ENCODE assay signal across 22 cellular contexts in the genomic region with DNA sequence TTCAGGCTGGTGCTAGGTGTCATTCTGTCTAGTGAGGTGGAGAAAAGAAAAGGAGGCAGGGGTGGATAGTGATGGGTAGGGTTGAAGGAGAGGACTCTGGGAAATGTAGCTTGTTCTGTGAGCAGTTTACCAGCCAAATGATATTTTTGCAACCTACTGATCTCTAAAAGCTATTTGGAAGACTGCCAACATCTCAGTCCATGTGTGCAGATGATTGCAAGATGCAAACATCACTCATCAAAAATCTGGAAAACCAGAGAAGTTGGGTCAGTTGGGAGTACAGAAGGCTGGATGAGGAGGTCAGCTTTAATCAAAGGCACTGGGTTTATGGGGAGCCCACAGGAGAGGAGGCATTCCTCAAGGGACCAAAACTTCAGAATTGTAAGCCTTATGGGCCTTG.
DNase-seq lines count a peak whose midpoint lies in the region; ATAC-seq and TF ChIP-seq lines count a peak whose summit lies in the region.
"Had no signal": no experiment of that assay in that cellular context is flagged by ENCODE, and none has a peak within 500 bp of the region (broad histone marks: within the 10 kb centered on the region; RNA-seq: fewer than 3 reads in every experiment).

No MANE protein-coding gene starts in this region.

- H4K20me1 ChIP-seq in GM23248 (ENCODE audit: insufficient read depth) = no peaks in the 10 kb centered on the region
- H4K20me1 ChIP-seq: BLaER1 had no signal

- in situ Hi-C loops in GM23248 (cut with MboI) = no loop called here

- no peaks in the 10 kb centered on the region for H3K79me2 ChIP-seq in GM23248 (ENCODE audit: insufficient read depth)

- no peaks in the 10 kb centered on the region for H3K9me2 ChIP-seq in GM23248 (ENCODE audit: insufficient read depth)

- no peak for ATAC-seq in HG02852 (IDR thresholded peaks at IDR 0.05; ENCODE audit: unreplicated experiment)
- ATAC-seq: GM23338 had no signal

- DNase-seq in AG10803 (ENCODE audit: low read depth) (peak; percentile 57), GM23248 (peak; percentile 24), choroid plexus epithelial cell (ENCODE audit: low read depth) (peak; percentile 19), iris pigment epithelial cell (ENCODE audit: low read depth) (peak; percentile 11), DMS114 treated with DMSO at 0.1 percent for 48 hours (lab: John Stamatoyannopoulos, UW; ENCODE audit: unreplicated experiment) (no peak)
- no peak for DNase-seq in activated naive CD4-positive, alpha-beta T cell (lab: John Stamatoyannopoulos, UW)
- DNase-seq: CD4-positive, alpha-beta T cell; COR-L47; Kasumi-1; MG63; NCI-H187 treated with DMSO at 0.1 percent for 48 hours; NCI-H2107; NCI-H2227 treated with DMSO at 0.1 percent for 48 hours; NCI-H510A treated with DMSO at 0.1 percent for 48 hours; NCI-H82; OCI-M1; RPMI8226; SHP77 had no signal

- H3K4me2 ChIP-seq in GM23248 (ENCODE audit: unreplicated experiment) = no peak overlapping the region
- H3K4me2 ChIP-seq: BLaER1, GM23338 had no signal

- H3K27ac ChIP-seq in GM23248 = no peak overlapping the region
- H3K27ac ChIP-seq: BLaER1 had no signal

- no peak overlapping the region for H3K9ac ChIP-seq in GM23248
- H3K9ac ChIP-seq: BLaER1 had no signal

- TF ChIP-seq CTCF in AG10803 (conservative IDR thresholded peaks at IDR 0.05; ENCODE audit: low read length) (no peak), choroid plexus epithelial cell (conservative IDR thresholded peaks at IDR 0.05; ENCODE audit: low read depth, low read length) (no peak)

- H3K4me3 ChIP-seq in AG10803 (ENCODE audit: low read length) (no peak overlapping the region), GM23248 (no peak overlapping the region), choroid plexus epithelial cell (ENCODE audit: low read depth, low read length) (no peak overlapping the region)
- H3K4me3 ChIP-seq: BLaER1, GM23338, HAP-1, MG63 had no signal

- H2AFZ ChIP-seq in GM23248 = no peak overlapping the region
- H2AFZ ChIP-seq: GM23338 had no signal

- H3K9me3 ChIP-seq in GM23248 (ENCODE audit: low read depth) = no peaks in the 10 kb centered on the region
- H3K9me3 ChIP-seq: BLaER1, HAP-1, MG63 had no signal

- no peaks in the 10 kb centered on the region for H3K27me3 ChIP-seq in GM23248 (replicated peaks; ENCODE audit: insufficient read depth)
- H3K27me3 ChIP-seq: BLaER1, MG63 had no signal

- no peaks in the 10 kb centered on the region for H3F3A ChIP-seq in GM23248 (ENCODE audit: insufficient read depth)

- no peaks in the 10 kb centered on the region for H3K4me1 ChIP-seq in GM23248 (ENCODE audit: insufficient read depth)
- H3K4me1 ChIP-seq: HAP-1 had no signal

- no peaks in the 10 kb centered on the region for H3K36me3 ChIP-seq in GM23248 (ENCODE audit: low read depth)
- H3K36me3 ChIP-seq: BLaER1, HAP-1, MG63 had no signal

Comparison
In these comparisons a context has a peak if more than half of its experiments do, and no peak if none do; other contexts are left out.
1. DNase-seq: peak in AG10803 (single experiment), GM23248 (single experiment), choroid plexus epithelial cell (single experiment) and iris pigment epithelial cell (single experiment); none in activated naive CD4-positive, alpha-beta T cell (0 of 4) and DMS114 treated with DMSO at 0.1 percent for 48 hours (single experiment).